In the genomic region with DNA sequence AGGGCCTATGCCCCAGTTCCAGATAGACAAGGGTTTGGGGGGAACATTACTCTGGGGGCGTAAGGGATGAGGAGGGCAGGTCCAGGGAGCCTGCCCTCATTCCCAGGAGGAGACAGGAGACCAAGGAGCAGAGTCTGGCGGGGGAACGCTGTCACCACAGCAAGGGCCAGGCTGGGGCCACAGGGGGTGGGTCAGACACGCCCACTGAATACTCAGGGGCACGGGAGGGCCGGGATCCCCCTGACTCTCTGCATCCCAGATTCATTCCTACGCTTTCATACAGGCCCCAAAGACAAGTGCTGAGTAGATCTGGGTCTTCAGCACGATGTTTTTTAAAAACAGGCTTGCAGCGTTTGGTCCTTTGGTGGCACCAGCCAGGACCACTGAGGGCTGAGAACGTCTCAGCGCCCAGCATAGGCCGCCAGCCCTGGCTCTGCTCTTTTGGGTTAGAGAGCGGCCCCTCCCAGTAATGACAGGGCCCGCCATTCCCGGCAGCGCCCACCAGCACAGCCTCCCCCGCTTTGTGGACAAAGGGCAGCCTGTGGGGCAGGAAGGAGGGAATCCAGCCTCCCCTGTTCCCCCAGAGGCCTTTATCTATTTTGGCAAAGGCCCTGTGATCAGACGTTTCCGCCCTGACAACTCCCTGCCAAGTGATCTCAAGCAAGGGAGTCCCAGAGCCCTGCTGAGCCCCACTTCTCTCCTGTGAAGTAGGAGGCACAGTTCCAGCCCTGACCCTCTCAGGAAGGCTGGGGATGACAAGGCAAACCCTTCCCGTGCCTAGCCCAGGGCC, we compare ENCODE assay signal across 9 cellular contexts. TPM values are rescaled to one million over a fixed set of nuclear protein-coding genes. Genes with fewer than 3 reads are reported as not detected.
A peak's percentile ranks its signal among the peaks of the same experiment; 100 is the strongest.
DNase-seq lines count a peak whose midpoint lies in the region; ATAC-seq and TF ChIP-seq lines count a peak whose summit lies in the region.
"Had no signal": no experiment of that assay in that cellular context is flagged by ENCODE, and none has a peak within 500 bp of the region (broad histone marks: within the 10 kb centered on the region; RNA-seq: fewer than 3 reads in every experiment).

No MANE protein-coding gene starts in this region.

- no peak for TF ChIP-seq POLR2A in gastroesophageal sphincter (IDR thresholded peaks at IDR 0.05)

- DNase-seq in UCSD-AML1 (lab: John Stamatoyannopoulos, UW; ENCODE audit: unreplicated experiment), result peak; percentile 68
- DNase-seq in DMS114 treated with DMSO at 0.1 percent for 48 hours (lab: John Stamatoyannopoulos, UW; ENCODE audit: unreplicated experiment), result no peak
- DNase-seq in NCI-H2081 treated with DMSO at 0.1 percent for 48 hours (lab: John Stamatoyannopoulos, UW), result no peak
- DNase-seq: effector CD8-positive, alpha-beta T cell had no signal

- H3K4me1 ChIP-seq in ACC112 (ENCODE audit: control insufficient read depth, insufficient read depth, low read length, unreplicated experiment) (peaks cover 81% of the 10 kb centered on the region), gastroesophageal sphincter (peaks cover 0 to 97% (median 67%) of the 10 kb centered on the region in 3 donors), neutrophil (ENCODE audit: control insufficient read depth in 1 of 2, insufficient read depth in 1 of 2, low read depth in 1 of 2, low read length in 1 of 2) (peaks cover 63 to 77% of the 10 kb centered on the region in 2 experiments)

- no peaks in the 10 kb centered on the region for H3K27me3 ChIP-seq in ACC112 (ENCODE audit: insufficient read depth, low read length)
- H3K27me3 ChIP-seq in gastroesophageal sphincter, result no peaks in the 10 kb centered on the region
- no peaks in the 10 kb centered on the region for H3K27me3 ChIP-seq in neutrophil

- no peak for TF ChIP-seq EP300 in gastroesophageal sphincter (IDR thresholded peaks at IDR 0.05)

- no peak for TF ChIP-seq CTCF in gastroesophageal sphincter (IDR thresholded peaks at IDR 0.05)
- no peak for TF ChIP-seq CTCF in neutrophil (IDR thresholded peaks at IDR 0.05)

- H2AFZ ChIP-seq in ACC112 (ENCODE audit: low read length, unreplicated experiment), result no peak overlapping the region

- WGBS in gastroesophageal sphincter (ENCODE audit: low coverage in 1 of 2), 2 donors, result 64% methylated on average over 6 of the region's 20 CpGs; no CpG with 5 or more reads in 1 of the 2 donors

- peaks cover 85% of the 10 kb centered on the region for H3K79me2 ChIP-seq in ACC112 (ENCODE audit: control insufficient read depth, insufficient read depth, low read length, unreplicated experiment)

- H3K27ac ChIP-seq in ACC112 (ENCODE audit: low read depth, low read length) (peak overlapping the region; percentile 97), gastroesophageal sphincter (peak overlapping the region; percentile 13 to 89 (median 81)), neutrophil (peak overlapping the region; percentile 68)

- H3K4me3 ChIP-seq in ACC112 (ENCODE audit: low read depth, low read length) (peak overlapping the region; percentile 33), gastroesophageal sphincter (no peak overlapping the region), neutrophil (ENCODE audit: low read depth in 1 of 2, low read length in 1 of 2) (no peak overlapping the region)

- peaks cover 10% of the 10 kb centered on the region; the same call in 1 of the 2 replicates for H3K36me3 ChIP-seq in ACC112 (ENCODE audit: insufficient read depth, low read length)
- no peaks in the 10 kb centered on the region for H3K36me3 ChIP-seq in gastroesophageal sphincter
- H3K36me3 ChIP-seq in neutrophil, result peaks cover 18% of the 10 kb centered on the region

- H3K9me3 ChIP-seq in gastroesophageal sphincter (no peaks in the 10 kb centered on the region), neutrophil (no peaks in the 10 kb centered on the region)

- ATAC-seq in gastroesophageal sphincter (peak; percentile 34), GM19023 (IDR thresholded peaks at IDR 0.05; ENCODE audit: unreplicated experiment) (no peak), HG03457 (IDR thresholded peaks at IDR 0.05; ENCODE audit: unreplicated experiment) (no peak)

RNA-seq across cellular contexts. Expression of a gene that starts 24.9 kb away (rescaled TPM):
- total RNA-seq in gastroesophageal sphincter, result 10 to 100 TPM; 13.2 to 31.7 (median 19.3) TPM
